In the genomic region with DNA sequence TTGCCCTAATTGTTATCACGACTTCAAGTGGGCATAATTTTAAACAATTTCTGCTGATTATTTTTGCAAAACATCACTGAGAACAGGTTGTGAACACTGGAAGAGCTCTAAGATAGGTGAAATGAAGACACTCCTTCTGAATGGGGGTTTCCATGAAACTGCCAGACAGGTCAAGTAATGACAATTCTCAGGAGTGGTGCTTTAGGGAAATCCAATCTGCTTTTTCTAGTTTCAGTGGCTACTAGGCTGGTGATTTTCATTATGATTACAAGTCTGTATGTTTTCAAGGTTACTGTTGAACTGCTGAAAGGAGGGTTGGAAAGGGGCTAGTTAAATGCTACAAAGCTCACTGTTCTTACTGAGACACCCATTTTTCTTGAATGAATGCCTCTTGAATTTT, we compare ENCODE assay signal across 25 cellular contexts.
"Had no signal": no experiment of that assay in that cellular context is flagged by ENCODE, and none has a peak within 500 bp of the region (broad histone marks: within the 10 kb centered on the region; RNA-seq: fewer than 3 reads in every experiment).

No MANE protein-coding gene starts in this region.

- H3K27me3 ChIP-seq: foreskin keratinocyte, stomach, suprapubic skin, tibial nerve had no signal

- H3K27me3 Mint-ChIP-seq: activated CD4-positive, alpha-beta T cell treated with anti-CD3 and anti-CD28 coated beads, Interleukin-2, amount 10 ng/mL, durations not matched to agents 7 days and 5 days; activated CD8-positive, alpha-beta memory T cell treated with anti-CD3 and anti-CD28 coated beads, Interleukin-2, amount 10 ng/mL, durations not matched to agents 7 days and 5 days; activated CD8-positive, alpha-beta T cell treated with anti-CD3 and anti-CD28 coated beads for 36 hours; activated naive CD4-positive, alpha-beta T cell treated with anti-CD3 and anti-CD28 coated beads, Interleukin-2, amount 10 ng/mL, durations not matched to agents 7 days and 5 days; dendritic cell treated with granulocyte-macrophage colony-stimulating factor and Interleukin-4, amounts not matched to agents 40 ng/mL and 50 ng/mL, for 4 days; stimulated activated memory B cell treated with anti-CD40 and anti-IgM and Interleukin-4, amounts not matched to agents 10 μg/mL and 1 μg/mL and 100 μg/mL, for 72 hours had no signal

- H3K27ac ChIP-seq: foreskin keratinocyte, lower lobe of right lung, stomach, suprapubic skin, tibial nerve, WERI-Rb-1 had no signal

- ATAC-seq: activated CD8-positive, alpha-beta memory T cell treated with anti-CD3 and anti-CD28 coated beads, Interleukin-2, amount 10 ng/mL, durations not matched to agents 7 days and 5 days; activated CD8-positive, alpha-beta T cell treated with anti-CD3 and anti-CD28 coated beads for 36 hours; foreskin keratinocyte; lower lobe of right lung; mucosa of descending colon; sciatic nerve; stimulated activated memory B cell treated with anti-CD40 and anti-IgM and Interleukin-4, amounts not matched to agents 10 μg/mL and 1 μg/mL and 100 μg/mL, for 72 hours had no signal

- H3K4me3 ChIP-seq: lower lobe of right lung, mucosa of descending colon, stomach, suprapubic skin, tibial nerve had no signal

- H3K4me1 ChIP-seq: foreskin keratinocyte, lower lobe of right lung, stomach, suprapubic skin, tibial nerve had no signal

- H3K27ac Mint-ChIP-seq: activated CD4-positive, alpha-beta T cell treated with anti-CD3 and anti-CD28 coated beads, Interleukin-2, amount 10 ng/mL, durations not matched to agents 7 days and 5 days; activated CD8-positive, alpha-beta memory T cell treated with anti-CD3 and anti-CD28 coated beads, Interleukin-2, amount 10 ng/mL, durations not matched to agents 7 days and 5 days; activated CD8-positive, alpha-beta T cell treated with anti-CD3 and anti-CD28 coated beads for 36 hours; activated naive CD4-positive, alpha-beta T cell treated with anti-CD3 and anti-CD28 coated beads, Interleukin-2, amount 10 ng/mL, durations not matched to agents 7 days and 5 days; dendritic cell treated with granulocyte-macrophage colony-stimulating factor and Interleukin-4, amounts not matched to agents 40 ng/mL and 50 ng/mL, for 4 days; nephron progenitor cell; stimulated activated memory B cell treated with anti-CD40 and anti-IgM and Interleukin-4, amounts not matched to agents 10 μg/mL and 1 μg/mL and 100 μg/mL, for 72 hours had no signal

- DNase-seq: activated CD4-positive, alpha-beta T cell treated with anti-CD3 and anti-CD28 coated beads, Interleukin-2, amount 10 ng/mL, durations not matched to agents 7 days and 5 days; activated CD4-positive, CD25-positive, alpha-beta regulatory T cell treated with anti-CD3 and anti-CD28 coated beads, Interleukin-2, amount 50 U/mL, for 72 hours; activated CD8-positive, alpha-beta memory T cell treated with anti-CD3 and anti-CD28 coated beads, Interleukin-2, amount 10 ng/mL, durations not matched to agents 7 days and 5 days; activated CD8-positive, alpha-beta T cell treated with anti-CD3 and anti-CD28 coated beads for 36 hours; activated effector memory CD4-positive, alpha-beta T cell treated with anti-CD3 and anti-CD28 coated beads, Interleukin-2, amount 50 U/mL, for 16 hours; activated naive CD4-positive, alpha-beta T cell treated with anti-CD3 and anti-CD28 coated beads, Interleukin-2, amount 10 ng/mL, durations not matched to agents 7 days and 5 days; activated T-cell treated with anti-CD3 and anti-CD28 coated beads for 4 hours; amygdala; effector CD4-positive, alpha-beta T cell; foreskin keratinocyte; kidney; lower lobe of right lung; mesendoderm; mucosa of descending colon; nephron progenitor cell; small intestine; stimulated activated CD4-positive, alpha-beta T cell treated with anti-CD3 and anti-CD28 coated beads, Interleukin-15, amount 100 ng/mL, for 24 hours; stomach; WERI-Rb-1 had no signal

- H3K36me3 Mint-ChIP-seq: activated CD8-positive, alpha-beta memory T cell treated with anti-CD3 and anti-CD28 coated beads, Interleukin-2, amount 10 ng/mL, durations not matched to agents 7 days and 5 days; activated naive CD4-positive, alpha-beta T cell treated with anti-CD3 and anti-CD28 coated beads, Interleukin-2, amount 10 ng/mL, durations not matched to agents 7 days and 5 days; stimulated activated memory B cell treated with anti-CD40 and anti-IgM and Interleukin-4, amounts not matched to agents 10 μg/mL and 1 μg/mL and 100 μg/mL, for 72 hours had no signal

- H3K9me3 ChIP-seq: suprapubic skin had no signal

- H3K36me3 ChIP-seq: lower lobe of right lung, stomach, suprapubic skin, tibial nerve, WERI-Rb-1 had no signal

- FAIRE-seq: kidney, small intestine, TTC549 had no signal

- H3K9me3 Mint-ChIP-seq: activated CD4-positive, alpha-beta T cell treated with anti-CD3 and anti-CD28 coated beads, Interleukin-2, amount 10 ng/mL, durations not matched to agents 7 days and 5 days had no signal

- H3K4me1 Mint-ChIP-seq: activated CD4-positive, alpha-beta T cell treated with anti-CD3 and anti-CD28 coated beads, Interleukin-2, amount 10 ng/mL, durations not matched to agents 7 days and 5 days; activated CD8-positive, alpha-beta memory T cell treated with anti-CD3 and anti-CD28 coated beads, Interleukin-2, amount 10 ng/mL, durations not matched to agents 7 days and 5 days; activated naive CD4-positive, alpha-beta T cell treated with anti-CD3 and anti-CD28 coated beads, Interleukin-2, amount 10 ng/mL, durations not matched to agents 7 days and 5 days; stimulated activated memory B cell treated with anti-CD40 and anti-IgM and Interleukin-4, amounts not matched to agents 10 μg/mL and 1 μg/mL and 100 μg/mL, for 72 hours had no signal

- H3K4me3 Mint-ChIP-seq: activated CD4-positive, alpha-beta T cell treated with anti-CD3 and anti-CD28 coated beads, Interleukin-2, amount 10 ng/mL, durations not matched to agents 7 days and 5 days; activated CD8-positive, alpha-beta memory T cell treated with anti-CD3 and anti-CD28 coated beads, Interleukin-2, amount 10 ng/mL, durations not matched to agents 7 days and 5 days; activated CD8-positive, alpha-beta T cell treated with anti-CD3 and anti-CD28 coated beads for 36 hours; activated naive CD4-positive, alpha-beta T cell treated with anti-CD3 and anti-CD28 coated beads, Interleukin-2, amount 10 ng/mL, durations not matched to agents 7 days and 5 days; dendritic cell treated with granulocyte-macrophage colony-stimulating factor and Interleukin-4, amounts not matched to agents 40 ng/mL and 50 ng/mL, for 4 days; nephron progenitor cell; stimulated activated memory B cell treated with anti-CD40 and anti-IgM and Interleukin-4, amounts not matched to agents 10 μg/mL and 1 μg/mL and 100 μg/mL, for 72 hours had no signal
